21 cellular contexts compared by ENCODE assay signal in the genomic region with DNA sequence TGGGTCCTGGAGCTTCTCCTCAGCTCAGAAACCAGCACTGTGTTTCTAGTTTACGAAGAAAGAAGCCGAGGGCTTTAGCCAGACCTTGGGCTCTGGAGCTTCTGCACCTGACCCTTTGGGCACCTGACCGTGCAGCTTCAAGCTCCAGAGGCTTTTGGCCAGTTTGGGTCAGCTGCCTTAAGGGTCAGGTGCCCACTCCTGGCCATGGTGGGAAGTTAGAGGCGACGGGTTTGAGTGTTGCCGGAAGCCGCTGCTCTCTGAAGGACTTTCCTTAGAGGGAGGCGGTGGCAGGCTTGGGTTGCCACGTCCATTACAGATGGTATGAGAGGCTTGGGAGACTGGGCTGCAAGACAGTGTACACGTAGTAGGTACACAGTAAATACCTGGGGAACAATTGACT.
"Had no signal": no experiment of that assay in that cellular context is flagged by ENCODE, and none has a peak within 500 bp of the region (broad histone marks: within the 10 kb centered on the region; RNA-seq: fewer than 3 reads in every experiment).

No MANE protein-coding gene starts in this region.

- H3K27me3 ChIP-seq: esophagus squamous epithelium, gastrocnemius medialis, SJSA1, upper lobe of left lung had no signal

- H3K36me3 ChIP-seq: gastrocnemius medialis had no signal

- H3K4me1 ChIP-seq: gastrocnemius medialis, parathyroid adenoma, SJSA1 had no signal

- H3K9me3 ChIP-seq: esophagus squamous epithelium, gastrocnemius medialis, SJSA1, thoracic aorta, upper lobe of left lung had no signal

- H3K9me3 Mint-ChIP-seq: activated CD4-positive, alpha-beta T cell treated with anti-CD3 and anti-CD28 coated beads, Interleukin-2, amount 10 ng/mL, durations not matched to agents 7 days and 5 days; activated T-cell treated with anti-CD3 and anti-CD28 coated beads, Interleukin-2, amount 50 U/mL, for 72 hours; endodermal cell; natural killer cell treated with Interleukin-12 subunit alpha and Interleukin-12 subunit beta and Interleukin-15 and Interleukin-18, amount 100 ng/mL, for 72 hours; stimulated activated naive B cell treated with anti-CD40 and anti-IgM and Interleukin-4, amounts not matched to agents 10 μg/mL and 1 μg/mL and 100 μg/mL, for 72 hours had no signal

- H3K27ac ChIP-seq: esophagus squamous epithelium, gastrocnemius medialis, parathyroid adenoma, SJSA1, thoracic aorta had no signal

- H3K4me3 Mint-ChIP-seq: activated CD4-positive, alpha-beta T cell treated with anti-CD3 and anti-CD28 coated beads, Interleukin-2, amount 10 ng/mL, durations not matched to agents 7 days and 5 days; activated T-cell treated with anti-CD3 and anti-CD28 coated beads, Interleukin-2, amount 50 U/mL, for 72 hours; endodermal cell; natural killer cell treated with Interleukin-12 subunit alpha and Interleukin-12 subunit beta and Interleukin-15 and Interleukin-18, amount 100 ng/mL, for 72 hours; stimulated activated naive B cell treated with anti-CD40 and anti-IgM and Interleukin-4, amounts not matched to agents 10 μg/mL and 1 μg/mL and 100 μg/mL, for 72 hours; T-helper 17 cell had no signal

- DNase-seq: activated CD4-positive, alpha-beta T cell treated with anti-CD3 and anti-CD28 coated beads, Interleukin-2, amount 10 ng/mL, durations not matched to agents 7 days and 5 days; activated CD4-positive, CD25-positive, alpha-beta regulatory T cell; activated CD8-positive, alpha-beta memory T cell treated with anti-CD3 and anti-CD28 coated beads, Interleukin-2, amount 50 U/mL, for 48 hours; activated T-cell treated with anti-CD3 and anti-CD28 coated beads, Interleukin-2, amount 50 U/mL, for 72 hours; cerebellar nuclear complex; cortex of kidney; endodermal cell; esophagus squamous epithelium; gastrocnemius medialis; hypothalamus; left ventricle myocardium superior; nucleus accumbens; right cardiac atrium; stimulated activated CD4-positive, alpha-beta T cell treated with anti-CD3 and anti-CD28 coated beads, Interleukin-2, amount 100 ng/mL, for 24 hours; stimulated activated naive B cell treated with anti-CD40 and anti-IgM and Interleukin-4, amounts not matched to agents 10 μg/mL and 1 μg/mL and 100 μg/mL, for 72 hours; T-helper 17 cell; upper lobe of left lung had no signal

- H3K27ac Mint-ChIP-seq: activated T-cell treated with anti-CD3 and anti-CD28 coated beads, Interleukin-2, amount 50 U/mL, for 72 hours; endodermal cell; natural killer cell treated with Interleukin-12 subunit alpha and Interleukin-12 subunit beta and Interleukin-15 and Interleukin-18, amount 100 ng/mL, for 72 hours; stimulated activated naive B cell treated with anti-CD40 and anti-IgM and Interleukin-4, amounts not matched to agents 10 μg/mL and 1 μg/mL and 100 μg/mL, for 72 hours; T-helper 17 cell had no signal

- H3K4me1 Mint-ChIP-seq: endodermal cell had no signal

- H3K4me3 ChIP-seq: esophagus squamous epithelium, gastrocnemius medialis, SJSA1, thoracic aorta, upper lobe of left lung had no signal

- H3K36me3 Mint-ChIP-seq: natural killer cell treated with Interleukin-12 subunit alpha and Interleukin-12 subunit beta and Interleukin-15 and Interleukin-18, amount 100 ng/mL, for 72 hours had no signal

- ATAC-seq: activated T-cell treated with anti-CD3 and anti-CD28 coated beads, Interleukin-2, amount 50 U/mL, for 72 hours; gastrocnemius medialis; left ventricle myocardium superior; right cardiac atrium; stimulated activated naive B cell treated with anti-CD40 and anti-IgM and Interleukin-4, amounts not matched to agents 10 μg/mL and 1 μg/mL and 100 μg/mL, for 72 hours; T-helper 17 cell had no signal

- H3K27me3 Mint-ChIP-seq: activated CD4-positive, alpha-beta T cell treated with anti-CD3 and anti-CD28 coated beads, Interleukin-2, amount 10 ng/mL, durations not matched to agents 7 days and 5 days; natural killer cell treated with Interleukin-12 subunit alpha and Interleukin-12 subunit beta and Interleukin-15 and Interleukin-18, amount 100 ng/mL, for 72 hours; stimulated activated naive B cell treated with anti-CD40 and anti-IgM and Interleukin-4, amounts not matched to agents 10 μg/mL and 1 μg/mL and 100 μg/mL, for 72 hours; T-helper 17 cell had no signal
